Comparison of ENCODE assay signal across 8 cellular contexts in genomic region chr11:13276852-13277718, GRCh38. TPM values are rescaled to one million over a fixed set of nuclear protein-coding genes. Genes with fewer than 3 reads are reported as not detected.
DNase-seq lines count a peak whose midpoint lies in the region; TF ChIP-seq lines count a peak whose summit lies in the region.

No MANE protein-coding gene starts in this region.

- H3K27me3 Mint-ChIP-seq in neural progenitor cell (ENCODE audit: insufficient read depth, low read depth) = peaks cover 52% of the 10 kb centered on the region

- peaks cover 94% of the 10 kb centered on the region for H3K27me3 ChIP-seq in neural progenitor cell
- H3K27me3 ChIP-seq in stomach smooth muscle (ENCODE audit: control insufficient read depth in 1 of 2, insufficient read depth in 2 of 2, low read length in 2 of 2) = no peaks in the 10 kb centered on the region

- peak overlapping the region; percentile 91 for H3K4me2 ChIP-seq in neural progenitor cell

- H3K9me3 Mint-ChIP-seq in neural progenitor cell = no peaks in the 10 kb centered on the region

- peaks cover 34% of the 10 kb centered on the region for H4K20me1 ChIP-seq in neural progenitor cell (ENCODE audit: low read depth)

- H3K36me3 ChIP-seq in neural progenitor cell (no peaks in the 10 kb centered on the region), stomach smooth muscle (ENCODE audit: control insufficient read depth in 2 of 2, insufficient read depth in 2 of 2, low read length in 2 of 2) (no peaks in the 10 kb centered on the region)

- H3K4me1 ChIP-seq in neural progenitor cell (peaks cover 13% of the 10 kb centered on the region), stomach smooth muscle (ENCODE audit: control insufficient read depth, insufficient read depth, low read length) (peaks cover 20% of the 10 kb centered on the region)

- H3K27ac Mint-ChIP-seq in neural progenitor cell = no peak overlapping the region

- H3K4me3 Mint-ChIP-seq in neural progenitor cell = peak overlapping the region; percentile 95

- H3K36me3 Mint-ChIP-seq in neural progenitor cell = peaks cover 2% of the 10 kb centered on the region

- H3F3A ChIP-seq in neural progenitor cell (ENCODE audit: low read depth) = peaks cover 25% of the 10 kb centered on the region

- no peak for TF ChIP-seq CTCF in neural progenitor cell (IDR thresholded peaks at IDR 0.05)

- H3K4me3 ChIP-seq in neural progenitor cell = peak overlapping the region; percentile 67
- peak overlapping the region; percentile 93 for H3K4me3 ChIP-seq in stomach smooth muscle (ENCODE audit: low read length in 2 of 2)

- H3K79me2 ChIP-seq in neural progenitor cell (ENCODE audit: low read depth) = no peaks in the 10 kb centered on the region

- H3K9ac ChIP-seq in neural progenitor cell (no peak overlapping the region), stomach smooth muscle (ENCODE audit: low read length in 2 of 2) (peak overlapping the region; percentile 80 to 90)

- H3K4me1 Mint-ChIP-seq in neural progenitor cell = peaks cover 22% of the 10 kb centered on the region

- H2AFZ ChIP-seq in neural progenitor cell (replicated peaks) = peak overlapping the region; percentile 95

- DNase-seq in EH (ENCODE audit: low read depth) (peak; percentile 99), H4 (ENCODE audit: low spot score) (peak; percentile 97), LoVo (ENCODE audit: low spot score) (peak; percentile 98), SHP77 treated with DMSO at 0.1 percent for 48 hours (lab: John Stamatoyannopoulos, UW) (peak; percentile 74), foreskin melanocyte (peak; percentile 94), neural progenitor cell (ENCODE audit: low spot score) (peak; percentile 99)
- peak; percentile 94 to 96 (median 94) for DNase-seq in activated naive CD4-positive, alpha-beta T cell (lab: John Stamatoyannopoulos, UW)

- H3K9me3 ChIP-seq in neural progenitor cell (ENCODE audit: low read depth) (no peaks in the 10 kb centered on the region), stomach smooth muscle (ENCODE audit: control insufficient read depth in 2 of 2, low read length in 2 of 2) (no peaks in the 10 kb centered on the region)

- no peak overlapping the region for H3K27ac ChIP-seq in neural progenitor cell
- peak overlapping the region; percentile 95 for H3K27ac ChIP-seq in stomach smooth muscle (ENCODE audit: low read length)

RNA-seq across cellular contexts. Expression of gene BMAL1, which starts 0.5 kb away (rescaled TPM):
- total RNA-seq in H4 (2014; rRNA removed; shearing (Covaris generic)) = 12.1 and 14.2 TPM in 2 replicates
- total RNA-seq in neural progenitor cell (ENCODE audit: low replicate concordance) = 4.5 and 26.5 TPM in 2 replicates
